19 cellular contexts compared by ENCODE assay signal in genomic region chr10:3797750-3798149, GRCh38.
"Had no signal": no experiment of that assay in that cellular context is flagged by ENCODE, and none has a peak within 500 bp of the region (broad histone marks: within the 10 kb centered on the region; RNA-seq: fewer than 3 reads in every experiment).

No MANE protein-coding gene starts in this region.

- FAIRE-seq: frontal cortex, keratinocyte had no signal

- H3K4me1 ChIP-seq: ascending aorta, colonic mucosa, lower lobe of right lung, parathyroid adenoma, SJCRH30, uterus had no signal

- H3K9me3 ChIP-seq: colonic mucosa, sigmoid colon, SJCRH30 had no signal

- H2AFZ ChIP-seq: parathyroid adenoma had no signal

- H3K9ac ChIP-seq: parathyroid adenoma had no signal

- ATAC-seq: lower lobe of right lung; stimulated activated naive B cell treated with anti-CD40 and anti-IgM and Interleukin-4, amounts not matched to agents 10 μg/mL and 1 μg/mL and 100 μg/mL, for 72 hours; T-helper 17 cell had no signal

- H3K79me2 ChIP-seq: parathyroid adenoma had no signal

- H3K27me3 Mint-ChIP-seq: central memory CD8-positive, alpha-beta T cell; stimulated activated naive B cell treated with anti-CD40 and anti-IgM and Interleukin-4, amounts not matched to agents 10 μg/mL and 1 μg/mL and 100 μg/mL, for 72 hours; T-helper 17 cell had no signal

- H3K36me3 ChIP-seq: ascending aorta, colonic mucosa, lower lobe of right lung, sigmoid colon, SJCRH30, transverse colon, uterus had no signal

- H3K27ac Mint-ChIP-seq: mesothelial cell of epicardium; nephron; stimulated activated naive B cell treated with anti-CD40 and anti-IgM and Interleukin-4, amounts not matched to agents 10 μg/mL and 1 μg/mL and 100 μg/mL, for 72 hours; T-helper 17 cell had no signal

- H3K4me3 ChIP-seq: ascending aorta, colonic mucosa, lower lobe of right lung, sigmoid colon, SJCRH30, transverse colon, uterus had no signal

- DNase-seq: activated effector memory CD4-positive, alpha-beta T cell treated with anti-CD3 and anti-CD28 coated beads, Interleukin-2, amount 50 U/mL, for 16 hours; colonic mucosa; hypothalamus; lower lobe of right lung; sigmoid colon; SJCRH30; stimulated activated naive B cell treated with anti-CD40 and anti-IgM and Interleukin-4, amounts not matched to agents 10 μg/mL and 1 μg/mL and 100 μg/mL, for 72 hours; substantia nigra; T-helper 17 cell; transverse colon; uterus had no signal

- H3K36me3 Mint-ChIP-seq: stimulated activated naive B cell treated with anti-CD40 and anti-IgM and Interleukin-4, amounts not matched to agents 10 μg/mL and 1 μg/mL and 100 μg/mL, for 72 hours had no signal

- H3K27me3 ChIP-seq: ascending aorta, colonic mucosa, sigmoid colon, SJCRH30, transverse colon, uterus had no signal

- H3K27ac ChIP-seq: ascending aorta, colonic mucosa, lower lobe of right lung, parathyroid adenoma, sigmoid colon, SJCRH30, transverse colon, uterus, VCaP had no signal

- H3K9me3 Mint-ChIP-seq: central memory CD8-positive, alpha-beta T cell had no signal

- H3K4me1 Mint-ChIP-seq: mesothelial cell of epicardium, nephron had no signal

- H3K4me3 Mint-ChIP-seq: central memory CD8-positive, alpha-beta T cell; mesothelial cell of epicardium; nephron; stimulated activated naive B cell treated with anti-CD40 and anti-IgM and Interleukin-4, amounts not matched to agents 10 μg/mL and 1 μg/mL and 100 μg/mL, for 72 hours; T-helper 17 cell had no signal
